Comparison of ENCODE assay signal across 1 cellular context in the genomic region with DNA sequence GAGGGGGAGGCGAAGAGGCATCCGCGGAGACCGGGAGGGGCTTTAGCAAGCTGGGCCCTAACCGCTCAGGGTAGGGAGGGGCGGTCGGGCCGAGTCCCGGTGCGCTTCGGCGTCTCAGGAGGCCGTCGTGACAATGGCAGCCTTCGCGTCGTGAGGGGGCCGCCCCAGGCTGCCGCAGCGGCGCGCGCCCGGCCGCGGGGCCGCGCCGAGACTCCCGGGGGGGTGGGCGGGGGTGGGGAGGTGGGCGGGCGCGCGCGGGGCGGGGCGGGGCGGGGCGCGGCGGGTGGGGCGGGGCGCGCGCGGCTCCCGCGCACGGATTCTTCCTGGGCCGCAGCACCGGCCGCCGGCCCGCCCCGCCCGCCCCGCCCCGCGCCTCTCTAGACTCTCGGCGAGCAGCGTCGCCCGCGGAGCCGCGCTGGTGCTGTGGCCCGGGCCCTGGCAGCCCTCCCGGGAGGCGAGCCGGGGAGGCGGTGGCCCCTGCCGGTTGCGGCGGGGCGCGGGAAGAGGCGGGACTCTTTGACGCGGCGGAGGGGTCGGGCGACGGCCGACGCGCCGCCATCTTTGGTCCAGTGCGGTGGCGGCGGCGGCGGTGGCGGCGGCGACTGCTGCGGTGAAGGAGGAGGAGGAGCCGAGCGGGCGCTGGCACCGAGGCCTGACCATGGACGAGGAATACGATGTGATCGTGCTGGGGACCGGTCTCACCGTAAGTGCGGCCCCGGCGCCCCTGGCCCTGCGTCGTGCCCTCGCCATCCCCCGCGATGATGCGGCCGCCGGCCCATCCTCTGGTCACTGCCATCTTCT.
TF ChIP-seq lines count a peak whose summit lies in the region.

A gene (plus strand): TSS at position 558 of the 801 bp plus-strand sequence. CDS start 101 bp downstream, at position 659.

TF ChIP-seq in HEK293T, 16 proteins besides CTCF, POLR2A, EP300 and RAD21 (continued from another document):
- TF ChIP-seq SUZ12 (IDR thresholded peaks at IDR 0.05) (no peak), FOXK2 (IDR thresholded peaks at IDR 0.05) (no peak), BHLHE40 (IDR thresholded peaks at IDR 0.05; ENCODE audit: borderline replicate concordance) (no peak), NFRKB (IDR thresholded peaks at IDR 0.05) (no peak), CTBP1 (IDR thresholded peaks at IDR 0.05; ENCODE audit: borderline replicate concordance) (0 out of 2 replicates have a peak, but pooled peaks have one; percentile 9), ELF4 (IDR thresholded peaks at IDR 0.05) (no peak)
- TF ChIP-seq, protein P1, sequence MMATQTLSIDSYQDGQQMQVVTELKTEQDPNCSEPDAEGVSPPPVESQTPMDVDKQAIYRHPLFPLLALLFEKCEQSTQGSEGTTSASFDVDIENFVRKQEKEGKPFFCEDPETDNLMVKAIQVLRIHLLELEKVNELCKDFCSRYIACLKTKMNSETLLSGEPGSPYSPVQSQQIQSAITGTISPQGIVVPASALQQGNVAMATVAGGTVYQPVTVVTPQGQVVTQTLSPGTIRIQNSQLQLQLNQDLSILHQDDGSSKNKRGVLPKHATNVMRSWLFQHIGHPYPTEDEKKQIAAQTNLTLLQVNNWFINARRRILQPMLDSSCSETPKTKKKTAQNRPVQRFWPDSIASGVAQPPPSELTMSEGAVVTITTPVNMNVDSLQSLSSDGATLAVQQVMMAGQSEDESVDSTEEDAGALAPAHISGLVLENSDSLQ (IDR thresholded peaks at IDR 0.05) = no peak
